ENCODE assay signal across 8 cellular contexts in the genomic region with DNA sequence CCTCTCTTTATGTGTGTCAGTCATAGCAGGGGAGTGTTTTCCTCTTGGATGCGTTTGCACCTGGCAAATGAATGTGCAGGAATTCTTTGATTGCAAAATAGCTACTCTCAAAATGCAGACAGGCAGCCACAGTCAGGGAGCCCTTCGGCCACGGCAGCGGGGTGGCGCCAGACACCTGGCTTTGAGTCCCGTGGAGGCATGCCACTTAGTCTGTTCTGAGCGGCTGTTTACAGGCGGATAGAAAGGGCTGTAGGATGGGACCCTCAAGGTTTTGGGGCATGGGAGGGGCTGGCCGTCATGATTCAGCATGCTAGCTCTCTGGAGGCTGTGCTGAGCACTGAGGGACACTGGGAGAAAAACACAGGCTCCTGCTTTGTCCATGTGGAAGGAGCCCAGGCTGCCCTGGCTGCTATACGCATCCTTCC.
A peak's percentile ranks its signal among the peaks of the same experiment; 100 is the strongest.
DNase-seq lines count a peak whose midpoint lies in the region; ATAC-seq and TF ChIP-seq lines count a peak whose summit lies in the region.

No MANE protein-coding gene starts in this region.

- TF ChIP-seq POLR2A in tibial nerve (IDR thresholded peaks at IDR 0.05), result no peak

- no peak overlapping the region for H3K4me3 Mint-ChIP-seq in endothelial cell (ENCODE audit: unreplicated experiment)

- ATAC-seq in GM18520 (IDR thresholded peaks at IDR 0.05; ENCODE audit: unreplicated experiment) (no peak), HG02588 (IDR thresholded peaks at IDR 0.05; ENCODE audit: unreplicated experiment) (no peak)

- H3K36me3 ChIP-seq in tibial nerve, result no peaks in the 10 kb centered on the region

- H3K27ac Mint-ChIP-seq in endothelial cell (ENCODE audit: unreplicated experiment), result no peak overlapping the region

- H3K4me1 Mint-ChIP-seq in endothelial cell (ENCODE audit: unreplicated experiment), result peaks cover 29% of the 10 kb centered on the region

- H3K36me3 Mint-ChIP-seq in endothelial cell (ENCODE audit: low read depth, unreplicated experiment), result peaks cover 3% of the 10 kb centered on the region

- no peaks in the 10 kb centered on the region for H3K9me3 ChIP-seq in tibial nerve

- TF ChIP-seq EP300 in tibial nerve (IDR thresholded peaks at IDR 0.05), result peak in 1 of 2 donors; percentile 14

- H3K9me3 Mint-ChIP-seq in endothelial cell (ENCODE audit: unreplicated experiment), result no peaks in the 10 kb centered on the region

- H3K27me3 Mint-ChIP-seq in endothelial cell (ENCODE audit: unreplicated experiment), result peaks cover 6% of the 10 kb centered on the region

- DNase-seq in ELR (ENCODE audit: low read depth), result peak; percentile 54
- DNase-seq in NCI-H1105 (lab: John Stamatoyannopoulos, UW), result peak; percentile 87
- DNase-seq in T1000 (lab: John Stamatoyannopoulos, UW), result peak; percentile 18
- DNase-seq in endothelial cell (ENCODE audit: low spot score), result peak; percentile 55
- peak; percentile 91 for DNase-seq in mesenteric fat pad (ENCODE audit: low spot score)
- DNase-seq in tibial nerve (ENCODE audit: low spot score in 2 of 2), result peak; percentile 36 to 59

- H3K4me3 ChIP-seq in tibial nerve, result no peak overlapping the region

- peak overlapping the region in 1 of 4 donors; percentile 36 for H3K27ac ChIP-seq in tibial nerve

- peaks cover 0 to 35% (median 14%) of the 10 kb centered on the region in 4 donors for H3K4me1 ChIP-seq in tibial nerve

- no peak for TF ChIP-seq CTCF in endothelial cell (IDR thresholded peaks at IDR 0.05; ENCODE audit: unreplicated experiment)
- peak; percentile 26 to 74 (median 62) for TF ChIP-seq CTCF in tibial nerve (IDR thresholded peaks at IDR 0.05)

- 16 to 27% methylated on average over 10 of the region's 10 CpGs for WGBS in tibial nerve, 2 donors

- H3K27me3 ChIP-seq in tibial nerve, result no peaks in the 10 kb centered on the region

Comparison
In these comparisons a context has a peak if more than half of its experiments do, and no peak if none do; other contexts are left out.
1. DNase-seq: peak in every context shown above with its lines; median percentile 91 in mesenteric fat pad; 87 in NCI-H1105; 55 in endothelial cell; 54 in ELR; 48 in tibial nerve; 18 in T1000.